In genomic region chr21:32138658-32139057, GRCh38 we compare ENCODE assay signal across 22 cellular contexts.
"Had no signal": no experiment of that assay in that cellular context is flagged by ENCODE, and none has a peak within 500 bp of the region (broad histone marks: within the 10 kb centered on the region; RNA-seq: fewer than 3 reads in every experiment).

No MANE protein-coding gene starts in this region.

- H3K4me3 Mint-ChIP-seq: IgD-negative memory B cell had no signal

- H3K4me2 ChIP-seq: SK-N-SH had no signal

- H3K9ac ChIP-seq: SK-N-SH had no signal

- H3K27ac Mint-ChIP-seq: IgD-negative memory B cell had no signal

- H3K9me3 ChIP-seq: SK-N-SH had no signal

- ATAC-seq: Panc1, PC-3 had no signal

- DNase-seq: KBM-7; MV-4-11; NCI-H1048; NCI-H1105; NCI-H1417; NCI-H1436 treated with DMSO at 0.1 percent for 48 hours; NCI-H1694; NCI-H187 treated with DMSO at 0.1 percent for 48 hours; NCI-H2029 treated with DMSO at 0.1 percent for 48 hours; NCI-H2107; NCI-H2227 treated with DMSO at 0.1 percent for 48 hours; NCI-H524; NCI-H526 treated with DMSO at 0.1 percent for 48 hours; NCI-H774; NK-92 treated with Interleukin-12 subunit alpha and Interleukin-12 subunit beta, amount 100 ng/mL, for 24 hours; PC-3; SHP77; SK-N-SH; SW 1271 had no signal

- H3K27ac ChIP-seq: RWPE1 had no signal
